12 cellular contexts compared by ENCODE assay signal in the genomic region with DNA sequence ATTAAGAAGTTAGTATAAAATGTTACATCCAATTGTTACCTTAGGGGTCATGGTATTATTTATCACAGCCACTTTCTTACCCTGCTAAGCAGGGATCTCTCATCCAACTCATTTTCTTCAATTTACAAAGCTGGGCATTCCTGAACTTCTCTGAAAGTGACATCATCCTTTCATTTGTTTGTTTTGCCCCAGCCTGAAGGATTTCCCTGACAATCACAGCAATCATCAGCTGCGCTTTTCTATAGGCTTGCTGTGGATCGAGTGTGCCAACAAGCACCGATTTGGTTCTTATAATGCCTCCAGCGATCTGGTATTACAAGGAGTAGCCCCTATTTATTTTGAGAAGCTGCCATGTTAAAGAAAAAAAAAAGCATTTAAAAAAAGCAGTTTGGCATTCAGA.
A peak's percentile ranks its signal among the peaks of the same experiment; 100 is the strongest.
DNase-seq lines count a peak whose midpoint lies in the region; ATAC-seq, FAIRE-seq and TF ChIP-seq lines count a peak whose summit lies in the region.
"Had no signal": no experiment of that assay in that cellular context is flagged by ENCODE, and none has a peak within 500 bp of the region (broad histone marks: within the 10 kb centered on the region; RNA-seq: fewer than 3 reads in every experiment).

No MANE protein-coding gene starts in this region.

- TF ChIP-seq POLR2A in GM12892 (IDR thresholded peaks at IDR 0.05; ENCODE audit: low read depth, low read length): no peak

- DNase-seq in Daoy (ENCODE audit: low read depth) (peak; percentile 68), M059J (ENCODE audit: low read depth) (peak; percentile 5), astrocyte of the hippocampus (ENCODE audit: low read depth, low spot score) (peak; percentile 78), left kidney (ENCODE audit: low read depth, low spot score) (peak; percentile 36), GM12892 (ENCODE audit: insufficient read length) (no peak), NCI-H2196 (lab: John Stamatoyannopoulos, UW; ENCODE audit: unreplicated experiment) (no peak), NCI-H2107 treated with DMSO at 0.1 percent for 48 hours (lab: John Stamatoyannopoulos, UW; ENCODE audit: unreplicated experiment) (no peak)
- DNase-seq: activated CD8-positive, alpha-beta memory T cell treated with anti-CD3 and anti-CD28 coated beads, Interleukin-2, amount 50 U/mL, for 4 hours; GOT3; NCI-H2029 had no signal

- no peak for ATAC-seq in HG02885 (IDR thresholded peaks at IDR 0.05; ENCODE audit: poor library complexity, unreplicated experiment)

- no peak for FAIRE-seq in GM12892 (lab: Jason Lieb, UNC)
- FAIRE-seq: colon had no signal

Comparison
In these comparisons a context has a peak if more than half of its experiments do, and no peak if none do; other contexts are left out.
1. DNase-seq: peak in Daoy (single experiment), M059J (single experiment), astrocyte of the hippocampus (single experiment) and left kidney (single experiment); none in GM12892 (single experiment), NCI-H2196 (single experiment) and NCI-H2107 treated with DMSO at 0.1 percent for 48 hours (single experiment).